24 cellular contexts compared by ENCODE assay signal in genomic region chr11:22208151-22208858, GRCh38. TPM values are rescaled to one million over a fixed set of nuclear protein-coding genes. Genes with fewer than 3 reads are reported as not detected.
"Had no signal": no experiment of that assay in that cellular context is flagged by ENCODE, and none has a peak within 500 bp of the region (broad histone marks: within the 10 kb centered on the region; RNA-seq: fewer than 3 reads in every experiment).

No MANE protein-coding gene starts in this region.

- H3K4me1 ChIP-seq: breast epithelium, Peyer's patch had no signal

- ATAC-seq: activated CD8-positive, alpha-beta memory T cell treated with anti-CD3 and anti-CD28 coated beads, Interleukin-2, amount 10 ng/mL, durations not matched to agents 7 days and 5 days; T-helper 17 cell had no signal

- H3K27ac ChIP-seq: breast epithelium, Peyer's patch, RWPE1 had no signal

- H3K4me3 ChIP-seq: breast epithelium, Peyer's patch had no signal

- H3K27me3 ChIP-seq: breast epithelium, Peyer's patch had no signal

- H3K9me3 ChIP-seq: breast epithelium, Peyer's patch had no signal

- H3K36me3 ChIP-seq: breast epithelium, Peyer's patch had no signal

- DNase-seq: activated B cell treated with CpG ODN at 0.5 μM for 24 hours; activated CD4-positive, alpha-beta T cell treated with anti-CD3 and anti-CD28 coated beads for 1 hour; activated CD4-positive, alpha-beta T cell treated with anti-CD3 and anti-CD28 coated beads, Interleukin-2, amount 10 ng/mL, durations not matched to agents 24 days and 14 days; activated CD4-positive, alpha-beta T cell treated with anti-CD3 and anti-CD28 coated beads, Interleukin-2, amount 50 U/mL, for 48 hours; activated CD8-positive, alpha-beta memory T cell treated with anti-CD3 and anti-CD28 coated beads, Interleukin-2, amount 10 ng/mL, durations not matched to agents 7 days and 5 days; activated effector memory CD4-positive, alpha-beta T cell treated with Interleukin-2 at 50 U/mL for 16 hours; activated naive CD4-positive, alpha-beta T cell; activated T-cell treated with anti-CD3 and anti-CD28 coated beads, Interleukin-2, amount 50 U/mL, for 24 hours; aorta; IMR-90; Kasumi-1; KBM-7; NCI-H1092 treated with DMSO at 0.1 percent for 48 hours; NCI-H1417 treated with DMSO at 0.1 percent for 48 hours; NCI-H1694; NCI-H2029 treated with DMSO at 0.1 percent for 48 hours; NCI-H510A treated with DMSO at 0.1 percent for 48 hours; Peyer's patch; SHP77 treated with DMSO at 0.1 percent for 48 hours; T-helper 17 cell; T-helper 9 cell had no signal

RNA-seq across cellular contexts. Expression of gene ANO5, which starts 15.4 kb away (rescaled TPM):
- total RNA-seq: activated B cell treated with CpG ODN at 0.5 μM for 24 hours; activated CD4-positive, alpha-beta T cell treated with anti-CD3 and anti-CD28 coated beads, Interleukin-2, amount 10 ng/mL, durations not matched to agents 24 days and 14 days; activated T-helper 1 cell treated with anti-CD3 and anti-CD28 coated beads, Interleukin-12 subunit alpha, Interleukin-12 subunit beta, Interleukin-2, Interleukin-4 antibody, amounts not matched to agents 30 ng/mL and 10 ng/mL and 1 ng/mL, durations not matched to agents 14 hours and 24 hours and 36 hours; IMR-90 had no signal
- polyA plus RNA-seq: IMR-90 had no signal
